1 cellular context compared by ENCODE assay signal in genomic region chr19:43623889-43624670, GRCh38.
TF ChIP-seq lines count a peak whose summit lies in the region.

No MANE protein-coding gene starts in this region.

TF ChIP-seq in H1, 55 proteins besides CTCF, POLR2A, EP300 and RAD21:
- TF ChIP-seq KDM5A (IDR thresholded peaks at IDR 0.05; ENCODE audit: low read length) (no peak), CTBP2 (IDR thresholded peaks at IDR 0.05; ENCODE audit: borderline replicate concordance, insufficient read depth, insufficient read length, low read length) (no peak), USF2 (IDR thresholded peaks at IDR 0.05; ENCODE audit: low read length) (no peak), CREB1 (IDR thresholded peaks at IDR 0.05) (no peak), TCF12 (IDR thresholded peaks at IDR 0.05; ENCODE audit: low read depth, low read length) (no peak), CHD7 (IDR thresholded peaks at IDR 0.05; ENCODE audit: insufficient replicate concordance, low read length) (no peak), ZNF274 (IDR thresholded peaks at IDR 0.05; ENCODE audit: borderline replicate concordance, extremely low read depth, low read length) (no peak), MAX (IDR thresholded peaks at IDR 0.05) (no peak), CHD1 (IDR thresholded peaks at IDR 0.05; ENCODE audit: low read depth, low read length) (no peak), RXRA (IDR thresholded peaks at IDR 0.05; ENCODE audit: insufficient read depth, low read depth, low read length) (no peak), NRF1 (IDR thresholded peaks at IDR 0.05; ENCODE audit: low read depth, low read length) (no peak), SIRT6 (IDR thresholded peaks at IDR 0.05; ENCODE audit: low read length) (no peak), TBP (IDR thresholded peaks at IDR 0.05; ENCODE audit: low read depth, low read length) (no peak), RNF2 (IDR thresholded peaks at IDR 0.05; ENCODE audit: borderline replicate concordance, low read depth, low read length, missing control alignments, poor library complexity, severe bottlenecking) (no peak), JUN (IDR thresholded peaks at IDR 0.05; ENCODE audit: low read depth, low read length) (no peak), NANOG (IDR thresholded peaks at IDR 0.05; ENCODE audit: insufficient read depth, low read depth, low read length, poor library complexity, severe bottlenecking) (no peak), KDM1A (IDR thresholded peaks at IDR 0.05; ENCODE audit: borderline replicate concordance, low read length) (no peak), POU5F1 (IDR thresholded peaks at IDR 0.05; ENCODE audit: low read depth, low read length) (no peak)
